In genomic region chr13:82627183-82627582, GRCh38 we compare ENCODE assay signal across 1 cellular context.
TF ChIP-seq lines count a peak whose summit lies in the region.

No MANE protein-coding gene starts in this region.

TF ChIP-seq in GM23338, 12 proteins besides CTCF, POLR2A, EP300 and RAD21 (continued from another document):
- TF ChIP-seq, protein P1, sequence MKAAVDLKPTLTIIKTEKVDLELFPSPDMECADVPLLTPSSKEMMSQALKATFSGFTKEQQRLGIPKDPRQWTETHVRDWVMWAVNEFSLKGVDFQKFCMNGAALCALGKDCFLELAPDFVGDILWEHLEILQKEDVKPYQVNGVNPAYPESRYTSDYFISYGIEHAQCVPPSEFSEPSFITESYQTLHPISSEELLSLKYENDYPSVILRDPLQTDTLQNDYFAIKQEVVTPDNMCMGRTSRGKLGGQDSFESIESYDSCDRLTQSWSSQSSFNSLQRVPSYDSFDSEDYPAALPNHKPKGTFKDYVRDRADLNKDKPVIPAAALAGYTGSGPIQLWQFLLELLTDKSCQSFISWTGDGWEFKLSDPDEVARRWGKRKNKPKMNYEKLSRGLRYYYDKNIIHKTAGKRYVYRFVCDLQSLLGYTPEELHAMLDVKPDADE (IDR thresholded peaks at IDR 0.05), result no peak
- no peak for TF ChIP-seq JUNB (IDR thresholded peaks at IDR 0.05; ENCODE audit: unreplicated experiment)
